ENCODE assay signal across 1 cellular context in the genomic region with DNA sequence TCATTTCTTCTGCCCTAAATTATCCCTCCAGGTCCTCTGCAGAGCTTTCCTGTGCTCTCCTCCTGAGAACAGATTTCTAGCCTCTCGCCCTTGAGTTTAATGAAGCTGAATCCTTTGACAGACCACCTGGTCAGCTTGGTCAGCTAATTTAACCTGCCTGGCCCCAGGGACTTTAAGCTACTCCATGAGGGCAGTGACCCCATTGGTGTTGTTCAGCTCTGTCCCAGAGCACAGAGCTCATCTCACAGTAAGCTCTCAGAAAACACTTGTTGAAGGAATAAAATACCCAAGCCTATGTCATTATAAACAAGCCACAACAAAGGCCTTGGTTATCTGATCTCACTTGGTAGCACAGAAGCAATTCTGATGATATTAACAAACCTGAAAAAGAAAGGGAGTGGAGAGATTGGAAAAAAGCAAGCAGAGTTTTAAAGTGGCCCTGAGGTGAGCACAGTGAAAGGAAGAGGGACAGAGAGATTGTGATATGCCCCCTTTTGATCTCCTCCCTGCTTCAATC.
TF ChIP-seq lines count a peak whose summit lies in the region.

No MANE protein-coding gene starts in this region.

TF ChIP-seq in K562, 482 proteins besides CTCF, POLR2A, EP300 and RAD21:
- TF ChIP-seq, protein P1, sequence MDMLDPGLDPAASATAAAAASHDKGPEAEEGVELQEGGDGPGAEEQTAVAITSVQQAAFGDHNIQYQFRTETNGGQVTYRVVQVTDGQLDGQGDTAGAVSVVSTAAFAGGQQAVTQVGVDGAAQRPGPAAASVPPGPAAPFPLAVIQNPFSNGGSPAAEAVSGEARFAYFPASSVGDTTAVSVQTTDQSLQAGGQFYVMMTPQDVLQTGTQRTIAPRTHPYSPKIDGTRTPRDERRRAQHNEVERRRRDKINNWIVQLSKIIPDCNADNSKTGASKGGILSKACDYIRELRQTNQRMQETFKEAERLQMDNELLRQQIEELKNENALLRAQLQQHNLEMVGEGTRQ (CRISPR knock-in tag; IDR thresholded peaks at IDR 0.05), result no peak
- TF ChIP-seq, protein P2, sequence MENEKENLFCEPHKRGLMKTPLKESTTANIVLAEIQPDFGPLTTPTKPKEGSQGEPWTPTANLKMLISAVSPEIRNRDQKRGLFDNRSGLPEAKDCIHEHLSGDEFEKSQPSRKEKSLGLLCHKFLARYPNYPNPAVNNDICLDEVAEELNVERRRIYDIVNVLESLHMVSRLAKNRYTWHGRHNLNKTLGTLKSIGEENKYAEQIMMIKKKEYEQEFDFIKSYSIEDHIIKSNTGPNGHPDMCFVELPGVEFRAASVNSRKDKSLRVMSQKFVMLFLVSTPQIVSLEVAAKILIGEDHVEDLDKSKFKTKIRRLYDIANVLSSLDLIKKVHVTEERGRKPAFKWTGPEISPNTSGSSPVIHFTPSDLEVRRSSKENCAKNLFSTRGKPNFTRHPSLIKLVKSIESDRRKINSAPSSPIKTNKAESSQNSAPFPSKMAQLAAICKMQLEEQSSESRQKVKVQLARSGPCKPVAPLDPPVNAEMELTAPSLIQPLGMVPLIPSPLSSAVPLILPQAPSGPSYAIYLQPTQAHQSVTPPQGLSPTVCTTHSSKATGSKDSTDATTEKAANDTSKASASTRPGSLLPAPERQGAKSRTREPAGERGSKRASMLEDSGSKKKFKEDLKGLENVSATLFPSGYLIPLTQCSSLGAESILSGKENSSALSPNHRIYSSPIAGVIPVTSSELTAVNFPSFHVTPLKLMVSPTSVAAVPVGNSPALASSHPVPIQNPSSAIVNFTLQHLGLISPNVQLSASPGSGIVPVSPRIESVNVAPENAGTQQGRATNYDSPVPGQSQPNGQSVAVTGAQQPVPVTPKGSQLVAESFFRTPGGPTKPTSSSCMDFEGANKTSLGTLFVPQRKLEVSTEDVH (IDR thresholded peaks at IDR 0.05; ENCODE audit: low read depth, partially characterized antibody), result no peak
- peak; percentile 17; the same call in 1 of the 2 replicates for TF ChIP-seq FOXJ2 (tag; IDR thresholded peaks at IDR 0.05)
- TF ChIP-seq SOX6 (IDR thresholded peaks at IDR 0.05), result peak; percentile 56; the same call in 1 of the 2 replicates
- no peak for TF ChIP-seq TCF7L2 (IDR thresholded peaks at IDR 0.05; ENCODE audit: low read depth, low read length)
TF ChIP-seq in K562: peak in this region for 2.
